In the genomic region with DNA sequence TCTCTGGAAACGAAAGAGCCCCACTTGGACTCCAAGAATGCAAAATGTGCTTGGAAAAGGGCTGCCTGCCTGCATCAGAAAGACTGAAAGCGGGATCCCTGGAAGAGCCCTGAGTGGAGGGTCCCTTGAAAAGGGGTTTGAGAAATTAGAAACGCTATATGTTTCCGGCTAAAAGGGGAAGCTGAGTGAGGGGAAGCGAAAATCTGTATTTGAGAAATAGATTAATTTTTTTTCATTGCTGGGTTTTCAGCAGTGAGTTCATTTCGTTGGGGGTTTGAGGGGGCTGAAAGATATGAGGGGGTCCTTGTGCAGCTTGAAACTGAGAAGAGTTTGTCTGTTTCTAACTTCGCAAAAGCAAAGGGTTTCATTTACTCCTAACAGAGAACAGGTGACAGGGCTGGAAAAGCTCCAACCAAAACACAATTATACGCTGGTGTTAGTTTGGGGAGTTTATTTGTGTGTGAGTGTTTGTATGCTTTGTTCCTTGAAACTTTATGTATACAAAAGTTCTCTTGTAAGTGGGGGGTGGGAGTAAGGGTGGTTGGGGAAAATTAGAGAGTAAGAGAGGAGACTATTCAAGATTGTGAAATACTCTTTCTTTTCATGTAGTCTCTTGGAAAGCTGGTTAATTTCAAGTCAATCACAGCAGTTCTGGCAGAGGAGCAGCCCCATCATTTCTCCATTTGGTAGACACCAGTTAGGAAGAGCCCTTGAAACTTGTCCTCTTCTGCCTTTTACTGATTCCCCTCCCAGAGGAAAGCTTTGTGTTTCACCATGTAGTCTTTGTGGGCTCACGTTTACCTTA, we compare ENCODE assay signal across 8 cellular contexts. TPM values are rescaled to one million over a fixed set of nuclear protein-coding genes. Genes with fewer than 3 reads are reported as not detected.
DNase-seq lines count a peak whose midpoint lies in the region; ATAC-seq and TF ChIP-seq lines count a peak whose summit lies in the region.

No MANE protein-coding gene starts in this region.

- H3K27ac ChIP-seq in BLaER1 (peak overlapping the region; percentile 45), HL-60 (replicated peaks) (no peak overlapping the region), ascending aorta (peak overlapping the region; percentile 73), thoracic aorta (peak overlapping the region; percentile 68 to 71)

- ATAC-seq in thoracic aorta (ENCODE audit: insufficient number of reproducible peaks, low FRiP score, low read depth) (no peak), HG02588 (IDR thresholded peaks at IDR 0.05; ENCODE audit: unreplicated experiment) (no peak), HG03565 (IDR thresholded peaks at IDR 0.05; ENCODE audit: unreplicated experiment) (no peak)

- peaks cover 9% of the 10 kb centered on the region; the same call in 1 of the 2 replicates for H3K36me3 ChIP-seq in BLaER1
- no peaks in the 10 kb centered on the region for H3K36me3 ChIP-seq in ascending aorta
- no peaks in the 10 kb centered on the region for H3K36me3 ChIP-seq in kidney epithelial cell (ENCODE audit: control insufficient read depth, insufficient read depth, low read length)
- H3K36me3 ChIP-seq in thoracic aorta, result no peaks in the 10 kb centered on the region

- TF ChIP-seq CTCF in HL-60 (IDR thresholded peaks at IDR 0.05; ENCODE audit: insufficient read depth, low read length), result no peak
- no peak for TF ChIP-seq CTCF in ascending aorta (IDR thresholded peaks at IDR 0.05)
- no peak for TF ChIP-seq CTCF in kidney epithelial cell (IDR thresholded peaks at IDR 0.05; ENCODE audit: insufficient read depth, low read length, poor library complexity, severe bottlenecking)
- no peak for TF ChIP-seq CTCF in thoracic aorta (IDR thresholded peaks at IDR 0.05)

- H3K4me2 ChIP-seq in BLaER1, result peak overlapping the region; percentile 78

- H3K9me3 ChIP-seq in BLaER1, result peaks cover 14% of the 10 kb centered on the region
- no peaks in the 10 kb centered on the region for H3K9me3 ChIP-seq in ascending aorta
- H3K9me3 ChIP-seq in thoracic aorta, result no peaks in the 10 kb centered on the region

- H3K4me1 ChIP-seq in BLaER1, result peaks cover 58% of the 10 kb centered on the region
- H3K4me1 ChIP-seq in ascending aorta, result peaks cover 4 to 15% of the 10 kb centered on the region in 2 donors
- peaks cover 10 to 32% of the 10 kb centered on the region in 2 donors for H3K4me1 ChIP-seq in thoracic aorta (ENCODE audit: control insufficient read depth in 1 of 2, low read depth in 2 of 2)

- peak overlapping the region; percentile 71 for H3K9ac ChIP-seq in BLaER1

- DNase-seq in HL-60 (ENCODE audit: low read depth in 1 of 2, low spot score in 1 of 2) (no peak), ascending aorta (ENCODE audit: low spot score in 2 of 2) (no peak), kidney epithelial cell (ENCODE audit: low read depth) (no peak), thoracic aorta (ENCODE audit: low spot score) (no peak), SKM-1 (lab: John Stamatoyannopoulos, UW; ENCODE audit: unreplicated experiment) (no peak)

- H3K27me3 ChIP-seq in BLaER1, result peaks cover 34% of the 10 kb centered on the region
- H3K27me3 ChIP-seq in HL-60 (ENCODE audit: insufficient read depth, poor library complexity, severe bottlenecking), result no peaks in the 10 kb centered on the region
- H3K27me3 ChIP-seq in ascending aorta, result no peaks in the 10 kb centered on the region
- H3K27me3 ChIP-seq in kidney epithelial cell (ENCODE audit: control insufficient read depth, insufficient read depth, low read length), result no peaks in the 10 kb centered on the region
- H3K27me3 ChIP-seq in thoracic aorta (replicated peaks; ENCODE audit: insufficient read depth), result no peaks in the 10 kb centered on the region

- H3K4me3 ChIP-seq in BLaER1, result peak overlapping the region; percentile 64
- H3K4me3 ChIP-seq in HL-60 (replicated peaks; ENCODE audit: insufficient read depth, low read length), result peak overlapping the region; percentile 42
- H3K4me3 ChIP-seq in ascending aorta, result peak overlapping the region; percentile 74 to 87
- H3K4me3 ChIP-seq in kidney epithelial cell (ENCODE audit: low read depth, low read length), result peak overlapping the region; percentile 51
- H3K4me3 ChIP-seq in thoracic aorta, result peak overlapping the region; percentile 95

- peaks cover 80% of the 10 kb centered on the region for H4K20me1 ChIP-seq in BLaER1

- intact Hi-C loops in ascending aorta (cut with DNase I), result loop anchor here (2.0 kb wide), 1 partner anchor 42 kb away; no protein-coding TSS in a partner anchor

RNA-seq across cellular contexts. Expression of gene TNFAIP8, which starts 0.8 kb away (rescaled TPM):
- 3.5 TPM for total RNA-seq in ascending aorta
- 35.8 and 40.0 TPM in 2 replicates for total RNA-seq in kidney epithelial cell
- total RNA-seq in thoracic aorta, result 10 to 100 TPM; 16.8 to 34.1 TPM

Comparison
In these comparisons a context has a peak if more than half of its experiments do, and no peak if none do; other contexts are left out.
1. H3K4me3 ChIP-seq: peak in every context shown above with its lines; median percentile 95 in thoracic aorta; 80 in ascending aorta; 64 in BLaER1; 51 in kidney epithelial cell; 42 in HL-60.